ENCODE assay signal across 8 cellular contexts in genomic region chr11:60842688-60843605, GRCh38. TPM values are rescaled to one million over a fixed set of nuclear protein-coding genes. Genes with fewer than 3 reads are reported as not detected.
DNase-seq lines count a peak whose midpoint lies in the region; ATAC-seq and TF ChIP-seq lines count a peak whose summit lies in the region.

No MANE protein-coding gene starts in this region.

- peak overlapping the region; percentile 94 for H3K27ac Mint-ChIP-seq in activated naive CD4-positive, alpha-beta T cell treated with anti-CD3 and anti-CD28 coated beads, Interleukin-2, amount 50 U/mL, for 24 hours

- H3K27me3 ChIP-seq in adrenal gland (no peaks in the 10 kb centered on the region), liver (ENCODE audit: control insufficient read depth in 4 of 4, insufficient read depth in 4 of 4, low read length in 3 of 4) (no peaks in the 10 kb centered on the region), tibial nerve (no peaks in the 10 kb centered on the region)

- H3K9me3 Mint-ChIP-seq in activated naive CD4-positive, alpha-beta T cell treated with anti-CD3 and anti-CD28 coated beads, Interleukin-2, amount 50 U/mL, for 24 hours = no peaks in the 10 kb centered on the region

- TF ChIP-seq POLR2A in adrenal gland (IDR thresholded peaks at IDR 0.05) (peak in 1 of 2 donors; percentile 37), tibial nerve (IDR thresholded peaks at IDR 0.05) (no peak)

- peak overlapping the region; percentile 42 to 90 for H3K9ac ChIP-seq in liver (ENCODE audit: low read depth in 1 of 2, low read length in 2 of 2)

- TF ChIP-seq EP300 in tibial nerve (IDR thresholded peaks at IDR 0.05) = no peak

- TF ChIP-seq CTCF in adrenal gland (IDR thresholded peaks at IDR 0.05) (no peak), liver (IDR thresholded peaks at IDR 0.05; ENCODE audit: low read depth, low read length, missing input control) (no peak), tibial nerve (IDR thresholded peaks at IDR 0.05) (no peak), GM10266 (IDR thresholded peaks at IDR 0.05; ENCODE audit: control insufficient read depth, insufficient read depth, low read depth, missing control alignments) (no peak)

- peaks cover 18% of the 10 kb centered on the region for H3K36me3 Mint-ChIP-seq in activated naive CD4-positive, alpha-beta T cell treated with anti-CD3 and anti-CD28 coated beads, Interleukin-2, amount 50 U/mL, for 24 hours

- peak overlapping the region; percentile 31 to 85 (median 68) for H3K27ac ChIP-seq in adrenal gland
- H3K27ac ChIP-seq in liver (ENCODE audit: low read depth in 1 of 2, low read length in 2 of 2) = peak overlapping the region; percentile 45 to 58
- peak overlapping the region; percentile 58 to 87 (median 80) for H3K27ac ChIP-seq in tibial nerve

- peaks cover 17 to 39% of the 10 kb centered on the region in 2 donors for H3K4me1 ChIP-seq in adrenal gland (replicated peaks in 1 of 2)
- peaks cover 4 to 28% (median 19%) of the 10 kb centered on the region in 4 donors for H3K4me1 ChIP-seq in liver (ENCODE audit: control insufficient read depth in 4 of 4, insufficient read depth in 4 of 4, low read length in 3 of 4)
- H3K4me1 ChIP-seq in tibial nerve = peaks cover 0 to 60% (median 24%) of the 10 kb centered on the region in 4 donors

- TF ChIP-seq RAD21 in liver (IDR thresholded peaks at IDR 0.05) = no peak

- H3K4me3 ChIP-seq in adrenal gland = peak overlapping the region; percentile 49 to 86 (median 82)
- H3K4me3 ChIP-seq in liver (ENCODE audit: low read depth in 1 of 3, low read length in 3 of 3) = peak overlapping the region; percentile 74 to 96 (median 91)
- H3K4me3 ChIP-seq in tibial nerve = peak overlapping the region; percentile 67 to 88 (median 80)

- H3K9me3 ChIP-seq in adrenal gland (replicated peaks in 1 of 3) = no peaks in the 10 kb centered on the region
- H3K9me3 ChIP-seq in liver (ENCODE audit: control insufficient read depth in 4 of 4, low read length in 3 of 4) = no peaks in the 10 kb centered on the region
- H3K9me3 ChIP-seq in tibial nerve = no peaks in the 10 kb centered on the region

- no peaks in the 10 kb centered on the region for H3K27me3 Mint-ChIP-seq in activated naive CD4-positive, alpha-beta T cell treated with anti-CD3 and anti-CD28 coated beads, Interleukin-2, amount 50 U/mL, for 24 hours

- H3K4me1 Mint-ChIP-seq in activated naive CD4-positive, alpha-beta T cell treated with anti-CD3 and anti-CD28 coated beads, Interleukin-2, amount 50 U/mL, for 24 hours = peaks cover 43% of the 10 kb centered on the region

- peak overlapping the region; percentile 98 for H3K4me3 Mint-ChIP-seq in activated naive CD4-positive, alpha-beta T cell treated with anti-CD3 and anti-CD28 coated beads, Interleukin-2, amount 50 U/mL, for 24 hours

- 9 to 13% (median 9%) methylated on average over 16 to 23 of the region's 23 CpGs for WGBS in adrenal gland, 4 donors
- WGBS in liver = 21% methylated on average over 23 of the region's 23 CpGs
- 13 to 22% methylated on average over 18 to 23 of the region's 23 CpGs for WGBS in tibial nerve, 2 donors

- H3K36me3 ChIP-seq in adrenal gland (replicated peaks in 1 of 2) (peaks cover 0 to 4% of the 10 kb centered on the region in 2 donors), liver (ENCODE audit: control insufficient read depth in 4 of 4, insufficient read depth in 3 of 4, low read depth in 1 of 4, low read length in 3 of 4) (peaks cover 0 to 5% (median 0%) of the 10 kb centered on the region in 4 donors), tibial nerve (peaks cover 0 to 36% (median 0%) of the 10 kb centered on the region in 3 donors)

- ATAC-seq in HG02571 (IDR thresholded peaks at IDR 0.05; ENCODE audit: unreplicated experiment) = no peak

- no peak for DNase-seq in activated naive CD4-positive, alpha-beta T cell treated with anti-CD3 and anti-CD28 coated beads, Interleukin-2, amount 50 U/mL, for 16 hours
- DNase-seq in adrenal gland = peak in 3 of 7 donors; percentile 29 to 65 (median 44)
- DNase-seq in tibial nerve (ENCODE audit: low spot score in 2 of 2) = no peak
- no peak for DNase-seq in GM10266 (ENCODE audit: extremely low spot score)
- DNase-seq in activated CD4-positive, CD25-positive, alpha-beta regulatory T cell (lab: John Stamatoyannopoulos, UW) = no peak

- intact Hi-C loops in adrenal gland (cut with DNase I) = no loop called here

TF ChIP-seq in liver, 16 proteins besides CTCF, POLR2A, EP300 and RAD21:
- no peak for TF ChIP-seq HNF4A (conservative IDR thresholded peaks at IDR 0.05)
- TF ChIP-seq REST (IDR thresholded peaks at IDR 0.05) = no peak
- no peak for TF ChIP-seq JUND (IDR thresholded peaks at IDR 0.05)
- no peak for TF ChIP-seq ATF3 (IDR thresholded peaks at IDR 0.05)
- TF ChIP-seq RXRA (IDR thresholded peaks at IDR 0.05) = no peak
- no peak for TF ChIP-seq FOXA2 (IDR thresholded peaks at IDR 0.05)
- TF ChIP-seq ZBTB33 (IDR thresholded peaks at IDR 0.05) = no peak
- TF ChIP-seq MAX (IDR thresholded peaks at IDR 0.05) = no peak
- TF ChIP-seq YY1 (IDR thresholded peaks at IDR 0.05) = no peak
- no peak for TF ChIP-seq EGR1 (IDR thresholded peaks at IDR 0.05; ENCODE audit: low read depth in 2 of 2)

RNA-seq across cellular contexts. Expression of gene CCDC86, which starts 1.0 kb away (rescaled TPM):
- total RNA-seq in adrenal gland (10 to 100 TPM; 25.1 to 52.4 (median 30.7) TPM), liver (1 to 10 TPM; 5.0 to 5.2 TPM), tibial nerve (10 to 100 TPM; 15.9 to 41.1 (median 27.3) TPM)
- polyA plus RNA-seq in adrenal gland (10 to 100 TPM; 14.7 to 50.9 (median 22.6) TPM), liver (1 to 10 TPM; 6.2 to 9.4 TPM)

RNA-seq across cellular contexts. Expression of gene PTGDR2, which starts 12.8 kb away (rescaled TPM):
- total RNA-seq in adrenal gland (under 1 TPM in 2 of 8 donors, not detected in 6; 0.18 to 0.27 TPM), liver (1 to 10 TPM in 1 of 2 donors, under 1 TPM in 1; 0.08 to 7.1 TPM), tibial nerve (1 to 10 TPM in 1 of 4 donors, under 1 TPM in 3; 0.20 to 2.4 (median 0.46) TPM)
- polyA plus RNA-seq in adrenal gland (under 1 TPM in 2 of 3 donors, not detected in 1; 0.17 to 0.24 TPM), liver (under 1 TPM; 0.09 to 0.54 TPM)

RNA-seq across cellular contexts. Expression of gene ZP1, which starts 24.4 kb away (rescaled TPM):
- total RNA-seq in adrenal gland = 1 to 10 TPM in 2 of 8 donors, under 1 TPM in 4, not detected in 2; 0.25 to 1.5 (median 0.71) TPM
- 1 to 10 TPM in 1 of 3 donors, under 1 TPM in 2; 0.24 to 1.4 (median 0.48) TPM for polyA plus RNA-seq in adrenal gland
- total RNA-seq in liver = not detected
- polyA plus RNA-seq in liver = not detected
- total RNA-seq in tibial nerve = not detected

RNA-seq across cellular contexts. Expression of gene MS4A10, which starts 57.8 kb away (rescaled TPM):
- total RNA-seq in adrenal gland (not detected), liver (not detected), tibial nerve (not detected)
- polyA plus RNA-seq in adrenal gland (not detected), liver (not detected)
